22 cellular contexts compared by ENCODE assay signal in the genomic region with DNA sequence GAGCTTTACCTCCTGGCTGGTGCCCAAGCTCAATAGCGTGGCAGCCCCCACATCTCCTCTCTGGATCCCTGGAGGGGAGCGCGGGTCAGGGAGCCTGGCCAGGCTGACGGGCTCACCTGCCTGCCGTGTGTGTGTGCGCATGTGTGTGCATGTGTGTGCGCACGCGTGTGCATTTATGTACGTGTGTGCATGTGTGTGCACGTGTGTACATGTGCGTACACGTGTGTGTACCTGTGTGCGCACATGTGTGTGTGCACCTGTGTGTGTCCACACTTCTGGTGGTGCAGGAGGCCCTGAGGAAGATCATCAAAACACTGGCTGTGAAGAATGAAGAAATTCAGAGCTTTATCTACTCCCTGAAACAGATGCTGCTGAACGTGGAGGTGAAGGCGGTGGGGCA. TPM values are rescaled to one million over a fixed set of nuclear protein-coding genes. Genes with fewer than 3 reads are reported as not detected.
DNase-seq lines count a peak whose midpoint lies in the region; TF ChIP-seq lines count a peak whose summit lies in the region.
"Had no signal": no experiment of that assay in that cellular context is flagged by ENCODE, and none has a peak within 500 bp of the region (broad histone marks: within the 10 kb centered on the region; RNA-seq: fewer than 3 reads in every experiment).

No MANE protein-coding gene starts in this region.

- no peak overlapping the region for H3K4me3 ChIP-seq in NT2/D1 (ENCODE audit: insufficient read length, low read depth)
- H3K4me3 ChIP-seq in neural cell (ENCODE audit: low read length) = peak overlapping the region; percentile 69
- H3K4me3 ChIP-seq: ascending aorta, coronary artery, GM23248, MG63, Peyer's patch, upper lobe of left lung had no signal

- no peak overlapping the region for H3K4me2 ChIP-seq in neural cell (ENCODE audit: low read length)

- H3K9me3 Mint-ChIP-seq in T-helper 2 cell treated with Interferon-gamma antibody and Interleukin-4, amounts not matched to agents 5 μg/mL and 100 μg/mL, for 36 hours = no peaks in the 10 kb centered on the region
- H3K9me3 Mint-ChIP-seq in chondrocyte (ENCODE audit: low read depth) = no peaks in the 10 kb centered on the region

- no peak for DNase-seq in T-helper 2 cell treated with Interferon-gamma antibody and Interleukin-4, amounts not matched to agents 5 μg/mL and 100 μg/mL, for 36 hours (ENCODE audit: low spot score)
- DNase-seq in T-helper 2 cell (no peak), NT2/D1 (ENCODE audit: low read depth, low spot score) (no peak), chondrocyte (ENCODE audit: low spot score) (no peak), NCI-H1694 (lab: John Stamatoyannopoulos, UW) (no peak), DMS153 (lab: John Stamatoyannopoulos, UW) (no peak), NCI-H748 treated with DMSO at 0.1 percent for 48 hours (lab: John Stamatoyannopoulos, UW) (no peak)
- DNase-seq: GM23248; MG63; NCI-H2081; occipital lobe; Peyer's patch; stimulated activated CD4-positive, alpha-beta T cell treated with anti-CD3 and anti-CD28 coated beads, Interleukin-4, amount 100 ng/mL, for 24 hours; upper lobe of left lung had no signal

- no peaks in the 10 kb centered on the region for H3F3A ChIP-seq in neural cell (ENCODE audit: insufficient read depth, low read length, poor library complexity, severe bottlenecking)

- H3K9me2 ChIP-seq in neural cell (ENCODE audit: insufficient read depth, low read length) = no peaks in the 10 kb centered on the region

- no peak for TF ChIP-seq RAD21 in neural cell (conservative IDR thresholded peaks at IDR 0.05)

- TF ChIP-seq EP300 in neural cell (conservative IDR thresholded peaks at IDR 0.05; ENCODE audit: poor library complexity, severe bottlenecking) = no peak

- TF ChIP-seq CTCF in chondrocyte (IDR thresholded peaks at IDR 0.05) (no peak), neural cell (IDR thresholded peaks at IDR 0.05; ENCODE audit: poor library complexity, severe bottlenecking) (no peak)

- no peaks in the 10 kb centered on the region for H3K27me3 ChIP-seq in NT2/D1 (ENCODE audit: insufficient read depth, insufficient read length)
- no peaks in the 10 kb centered on the region for H3K27me3 ChIP-seq in neural cell (ENCODE audit: insufficient read depth, low read depth, low read length)
- H3K27me3 ChIP-seq: ascending aorta, MG63, Peyer's patch had no signal

- H3K36me3 ChIP-seq in NT2/D1 (ENCODE audit: insufficient read depth, insufficient read length, low read length) (peaks cover 20% of the 10 kb centered on the region), neural cell (ENCODE audit: insufficient read depth, low read length) (peaks cover 5% of the 10 kb centered on the region)
- H3K36me3 ChIP-seq: ascending aorta, MG63, Peyer's patch, upper lobe of left lung had no signal

- H3K79me2 ChIP-seq in neural cell (replicated peaks; ENCODE audit: insufficient read depth, low read length) = no peaks in the 10 kb centered on the region

- no peak overlapping the region for H3K27ac Mint-ChIP-seq in T-helper 2 cell treated with Interferon-gamma antibody and Interleukin-4, amounts not matched to agents 5 μg/mL and 100 μg/mL, for 36 hours
- no peak overlapping the region for H3K27ac Mint-ChIP-seq in chondrocyte (ENCODE audit: unreplicated experiment)

- no peaks in the 10 kb centered on the region for H3K36me3 Mint-ChIP-seq in T-helper 2 cell treated with Interferon-gamma antibody and Interleukin-4, amounts not matched to agents 5 μg/mL and 100 μg/mL, for 36 hours (ENCODE audit: low read depth)
- peaks cover 2% of the 10 kb centered on the region for H3K36me3 Mint-ChIP-seq in chondrocyte (ENCODE audit: low read depth)

- H3K27ac ChIP-seq in neural cell (ENCODE audit: low read length) = no peak overlapping the region
- H3K27ac ChIP-seq: ascending aorta, C4-2B, coronary artery, GM23248, Peyer's patch, upper lobe of left lung had no signal

- H3K9me3 ChIP-seq in NT2/D1 (ENCODE audit: insufficient read depth, low read length) (peaks cover 3% of the 10 kb centered on the region; the same call in 1 of the 2 replicates), neural cell (ENCODE audit: low read length) (no peaks in the 10 kb centered on the region)
- H3K9me3 ChIP-seq: ascending aorta, MG63, Peyer's patch, upper lobe of left lung had no signal

- peak overlapping the region; percentile 64 for H3K4me3 Mint-ChIP-seq in T-helper 2 cell treated with Interferon-gamma antibody and Interleukin-4, amounts not matched to agents 5 μg/mL and 100 μg/mL, for 36 hours
- peak overlapping the region; percentile 62 for H3K4me3 Mint-ChIP-seq in chondrocyte (ENCODE audit: unreplicated experiment)

- H3K4me1 ChIP-seq in NT2/D1 (ENCODE audit: insufficient read depth, insufficient read length) = peaks cover 14% of the 10 kb centered on the region
- H3K4me1 ChIP-seq: ascending aorta had no signal

- no peak overlapping the region for H2AFZ ChIP-seq in neural cell (ENCODE audit: low read depth, low read length)
- H2AFZ ChIP-seq: GM23248 had no signal

- H3K27me3 Mint-ChIP-seq in T-helper 2 cell treated with Interferon-gamma antibody and Interleukin-4, amounts not matched to agents 5 μg/mL and 100 μg/mL, for 36 hours (ENCODE audit: low read depth) = no peaks in the 10 kb centered on the region
- no peaks in the 10 kb centered on the region for H3K27me3 Mint-ChIP-seq in chondrocyte (ENCODE audit: low read depth)

- peaks cover 20% of the 10 kb centered on the region for H3K4me1 Mint-ChIP-seq in T-helper 2 cell treated with Interferon-gamma antibody and Interleukin-4, amounts not matched to agents 5 μg/mL and 100 μg/mL, for 36 hours (ENCODE audit: low read depth)
- peaks cover 2% of the 10 kb centered on the region for H3K4me1 Mint-ChIP-seq in chondrocyte (ENCODE audit: low read depth)

- H4K20me1 ChIP-seq in neural cell (ENCODE audit: insufficient read depth) = no peaks in the 10 kb centered on the region

- H3K9ac ChIP-seq in NT2/D1 (ENCODE audit: insufficient read length, low read depth) (peak overlapping the region; percentile 51), neural cell (ENCODE audit: low read length) (peak overlapping the region; percentile 69)
- H3K9ac ChIP-seq: GM23248 had no signal

TF ChIP-seq in neural cell, 6 proteins besides CTCF, POLR2A, EP300 and RAD21:
- TF ChIP-seq POLR2AphosphoS5 (IDR thresholded peaks at IDR 0.05) = no peak
- no peak for TF ChIP-seq EZH2 (IDR thresholded peaks at IDR 0.05; ENCODE audit: borderline replicate concordance, insufficient read depth, low read length, poor library complexity, severe bottlenecking)
- TF ChIP-seq, protein P1, sequence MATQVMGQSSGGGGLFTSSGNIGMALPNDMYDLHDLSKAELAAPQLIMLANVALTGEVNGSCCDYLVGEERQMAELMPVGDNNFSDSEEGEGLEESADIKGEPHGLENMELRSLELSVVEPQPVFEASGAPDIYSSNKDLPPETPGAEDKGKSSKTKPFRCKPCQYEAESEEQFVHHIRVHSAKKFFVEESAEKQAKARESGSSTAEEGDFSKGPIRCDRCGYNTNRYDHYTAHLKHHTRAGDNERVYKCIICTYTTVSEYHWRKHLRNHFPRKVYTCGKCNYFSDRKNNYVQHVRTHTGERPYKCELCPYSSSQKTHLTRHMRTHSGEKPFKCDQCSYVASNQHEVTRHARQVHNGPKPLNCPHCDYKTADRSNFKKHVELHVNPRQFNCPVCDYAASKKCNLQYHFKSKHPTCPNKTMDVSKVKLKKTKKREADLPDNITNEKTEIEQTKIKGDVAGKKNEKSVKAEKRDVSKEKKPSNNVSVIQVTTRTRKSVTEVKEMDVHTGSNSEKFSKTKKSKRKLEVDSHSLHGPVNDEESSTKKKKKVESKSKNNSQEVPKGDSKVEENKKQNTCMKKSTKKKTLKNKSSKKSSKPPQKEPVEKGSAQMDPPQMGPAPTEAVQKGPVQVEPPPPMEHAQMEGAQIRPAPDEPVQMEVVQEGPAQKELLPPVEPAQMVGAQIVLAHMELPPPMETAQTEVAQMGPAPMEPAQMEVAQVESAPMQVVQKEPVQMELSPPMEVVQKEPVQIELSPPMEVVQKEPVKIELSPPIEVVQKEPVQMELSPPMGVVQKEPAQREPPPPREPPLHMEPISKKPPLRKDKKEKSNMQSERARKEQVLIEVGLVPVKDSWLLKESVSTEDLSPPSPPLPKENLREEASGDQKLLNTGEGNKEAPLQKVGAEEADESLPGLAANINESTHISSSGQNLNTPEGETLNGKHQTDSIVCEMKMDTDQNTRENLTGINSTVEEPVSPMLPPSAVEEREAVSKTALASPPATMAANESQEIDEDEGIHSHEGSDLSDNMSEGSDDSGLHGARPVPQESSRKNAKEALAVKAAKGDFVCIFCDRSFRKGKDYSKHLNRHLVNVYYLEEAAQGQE (IDR thresholded peaks at IDR 0.05; ENCODE audit: borderline replicate concordance) = no peak
- no peak for TF ChIP-seq TAF1 (IDR thresholded peaks at IDR 0.05; ENCODE audit: low read depth)
- TF ChIP-seq SMC3 (conservative IDR thresholded peaks at IDR 0.05; ENCODE audit: poor library complexity) = no peak
- no peak for TF ChIP-seq MXI1 (conservative IDR thresholded peaks at IDR 0.05; ENCODE audit: poor library complexity, severe bottlenecking)

RNA-seq across cellular contexts. Expression of a gene that starts 1.3 kb away (rescaled TPM):
- total RNA-seq in chondrocyte = 8.8 to 13.7 TPM (median 11.6 TPM) in 3 replicates
- 114 and 158 TPM in 2 replicates for polyA plus RNA-seq in neural cell
- 57.9 and 63.3 TPM in 2 replicates for polyA minus RNA-seq in neural cell
- total RNA-seq: ascending aorta had no signal

RNA-seq across cellular contexts. Expression of a gene that starts 3.5 kb away (rescaled TPM):
- not detected in 3 replicates for total RNA-seq in chondrocyte
- polyA plus RNA-seq in neural cell = not detected in 2 replicates
- polyA minus RNA-seq in neural cell = not detected in 2 replicates
- total RNA-seq: A172, ascending aorta, epithelial cell of proximal tubule, GM23248, lung microvascular endothelial cell had no signal
- polyA plus RNA-seq: GM23248 had no signal

RNA-seq across cellular contexts. Expression of a gene that starts 26.6 kb away (rescaled TPM):
- total RNA-seq in chondrocyte = not detected in 3 replicates
- 188 and 191 TPM in 2 replicates for polyA plus RNA-seq in neural cell
- polyA minus RNA-seq in neural cell = 70.6 and 94.0 TPM in 2 replicates
- total RNA-seq: ascending aorta, epithelial cell of proximal tubule, glomerular endothelial cell, GM23248, lung microvascular endothelial cell had no signal
- polyA plus RNA-seq: GM23248 had no signal

RNA-seq across cellular contexts. Expression of a gene that starts 33.0 kb away (rescaled TPM):
- total RNA-seq in chondrocyte = 0.85 to 2.0 TPM (median 1.0 TPM) in 3 replicates
- 0.16 and 0.62 TPM in 2 replicates for polyA plus RNA-seq in neural cell
- polyA minus RNA-seq in neural cell = 0.49 TPM in 1 of 2 replicates, not detected in the other

RNA-seq across cellular contexts. Expression of a gene that starts 37.7 kb away (rescaled TPM):
- total RNA-seq in chondrocyte = 13.6 to 14.9 TPM (median 14.1 TPM) in 3 replicates
- 34.8 and 37.0 TPM in 2 replicates for polyA plus RNA-seq in neural cell
- polyA minus RNA-seq in neural cell = 27.0 and 34.8 TPM in 2 replicates
